In the genomic region with DNA sequence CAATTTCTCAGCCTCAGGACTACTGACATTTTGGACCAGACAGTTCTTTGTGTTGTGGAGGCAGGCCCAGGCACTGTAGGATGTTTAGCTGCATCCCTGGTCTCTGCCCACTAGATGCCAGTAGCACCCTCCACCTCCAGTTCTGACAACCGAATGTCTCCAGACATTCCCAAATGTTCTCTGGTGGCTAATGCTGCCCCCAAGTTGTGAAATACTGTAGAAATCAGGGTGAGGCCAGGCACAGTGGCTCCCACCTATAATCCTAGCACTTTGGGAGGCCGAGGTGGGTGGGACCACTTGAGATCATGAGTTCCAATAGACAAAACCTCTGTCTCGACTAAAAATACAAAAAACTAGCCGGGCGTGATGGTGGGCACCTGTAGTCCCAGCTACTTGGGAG, we compare ENCODE assay signal across 8 cellular contexts. TPM values are rescaled to one million over a fixed set of nuclear protein-coding genes. Genes with fewer than 3 reads are reported as not detected.
A peak's percentile ranks its signal among the peaks of the same experiment; 100 is the strongest.
DNase-seq lines count a peak whose midpoint lies in the region; ATAC-seq, FAIRE-seq and TF ChIP-seq lines count a peak whose summit lies in the region.

No MANE protein-coding gene starts in this region.

- peak; percentile 33 for DNase-seq in activated CD4-positive, alpha-beta T cell treated with anti-CD3 and anti-CD28 coated beads for 36 hours
- no peak for DNase-seq in activated CD4-positive, alpha-beta T cell treated with anti-CD3 and anti-CD28 coated beads, Interleukin-2, amount 50 U/mL, for 48 hours
- DNase-seq in fibroblast of villous mesenchyme (ENCODE audit: low read depth), result peak; percentile 77
- peak in 2 of 6 donors; percentile 12 to 26 for DNase-seq in pancreas
- DNase-seq in NCI-H1092 (lab: John Stamatoyannopoulos, UW), result no peak
- no peak for DNase-seq in stimulated activated CD4-positive, alpha-beta T cell treated with anti-CD3 and anti-CD28 coated beads, Interleukin-12 subunit alpha, Interleukin-12 subunit beta, amount 100 ng/mL, for 4 hours

- H3K4me1 ChIP-seq in pancreas, result peaks cover 0 to 11% (median 6%) of the 10 kb centered on the region in 3 donors

- no peaks in the 10 kb centered on the region for H3K9me3 ChIP-seq in pancreas

- peak overlapping the region; percentile 72 for H3K27ac Mint-ChIP-seq in activated CD4-positive, alpha-beta T cell treated with anti-CD3 and anti-CD28 coated beads for 36 hours

- WGBS in pancreas, 2 donors, result 73 to 77% methylated on average over 5 of the region's 5 CpGs

- peaks cover 95% of the 10 kb centered on the region for H3K36me3 Mint-ChIP-seq in activated CD4-positive, alpha-beta T cell treated with anti-CD3 and anti-CD28 coated beads for 36 hours (ENCODE audit: low read depth)

- peaks cover 81% of the 10 kb centered on the region for H3K4me1 Mint-ChIP-seq in activated CD4-positive, alpha-beta T cell treated with anti-CD3 and anti-CD28 coated beads for 36 hours

- CTCF ChIA-PET in activated CD4-positive, alpha-beta T cell treated with anti-CD3 and anti-CD28 coated beads for 36 hours (lab: Charles Lee), result interaction anchor here (0.6 to 1.4 kb wide), 4 partner anchors 17 to 31 kb away, joined by 3 read pairs; no protein-coding TSS in a partner anchor

- peaks cover 8 to 65% (median 30%) of the 10 kb centered on the region in 3 donors for H3K36me3 ChIP-seq in pancreas

- H3K27me3 ChIP-seq in pancreas, result no peaks in the 10 kb centered on the region

- H3K27me3 Mint-ChIP-seq in activated CD4-positive, alpha-beta T cell treated with anti-CD3 and anti-CD28 coated beads for 36 hours, result no peaks in the 10 kb centered on the region

- TF ChIP-seq CTCF in VCaP (conservative IDR thresholded peaks at IDR 0.05) (peak; percentile 69), fibroblast of villous mesenchyme (IDR thresholded peaks at IDR 0.05; ENCODE audit: insufficient read depth, low read depth, low read length) (peak; percentile 78), pancreas (IDR thresholded peaks at IDR 0.05) (peak in 1 of 4 donors; percentile 26)

- no peak overlapping the region for H3K4me3 Mint-ChIP-seq in activated CD4-positive, alpha-beta T cell treated with anti-CD3 and anti-CD28 coated beads for 36 hours

- FAIRE-seq in pancreas (lab: Jason Lieb, UNC), result no peak

- intact Hi-C loops in activated CD4-positive, alpha-beta T cell treated with anti-CD3 and anti-CD28 coated beads for 36 hours (cut with DNase I, micrococcal nuclease), result loop anchor here in 1 of 2 experiments (10.0 kb wide), 1 partner anchor 184 kb away; a partner anchor contains a TSS
- intact Hi-C loops in pancreas (cut with DNase I), result no loop called here

- POLR2A ChIA-PET in activated CD4-positive, alpha-beta T cell treated with anti-CD3 and anti-CD28 coated beads for 36 hours (lab: Charles Lee), result interaction anchor here (0.6 to 2.1 kb wide), 3 partner anchors 9 to 63 kb away, joined by 3 to 6 read pairs (median 4); no protein-coding TSS in a partner anchor

- 0 out of 2 replicates have a peak overlapping the region, but pooled peaks have one; percentile 5 for H3K27ac ChIP-seq in VCaP
- H3K27ac ChIP-seq in pancreas, result no peak overlapping the region

- H3K4me3 ChIP-seq in fibroblast of villous mesenchyme (ENCODE audit: low read depth, low read length), result no peak overlapping the region
- no peak overlapping the region for H3K4me3 ChIP-seq in pancreas

- no peaks in the 10 kb centered on the region for H3K9me3 Mint-ChIP-seq in activated CD4-positive, alpha-beta T cell treated with anti-CD3 and anti-CD28 coated beads for 36 hours (ENCODE audit: low read depth)

- peak; percentile 42 for ATAC-seq in activated CD4-positive, alpha-beta T cell treated with anti-CD3 and anti-CD28 coated beads for 36 hours
- ATAC-seq in pancreas (peak in 3 of 4 donors; percentile 55 to 63 (median 61)), GM18502 (IDR thresholded peaks at IDR 0.05; ENCODE audit: poor library complexity, unreplicated experiment) (no peak)

RNA-seq across cellular contexts. Expression of a gene that starts 18.2 kb away (rescaled TPM):
- total RNA-seq in activated CD4-positive, alpha-beta T cell treated with anti-CD3 and anti-CD28 coated beads for 36 hours, result 100 to 1,000 TPM; 410 to 466 TPM
- total RNA-seq in fibroblast of villous mesenchyme (152 and 203 TPM in 2 replicates), pancreas (100 to 1,000 TPM in 1 of 6 donors, 10 to 100 TPM in 5; 51.9 to 103 (median 84.5) TPM)
- polyA plus RNA-seq in pancreas, result 10 to 100 TPM; 26.5 to 56.8 TPM

RNA-seq across cellular contexts. Expression of a gene that starts 19.4 kb away (rescaled TPM):
- not detected for total RNA-seq in activated CD4-positive, alpha-beta T cell treated with anti-CD3 and anti-CD28 coated beads for 36 hours
- not detected in 2 replicates for total RNA-seq in fibroblast of villous mesenchyme
- total RNA-seq in pancreas, result under 1 TPM in 1 of 6 donors, not detected in 5; 0.31 TPM
- polyA plus RNA-seq in pancreas, result under 1 TPM in 1 of 2 donors, not detected in 1; 0.28 TPM

RNA-seq across cellular contexts. Expression of a gene that starts 46.1 kb away (rescaled TPM):
- total RNA-seq in activated CD4-positive, alpha-beta T cell treated with anti-CD3 and anti-CD28 coated beads for 36 hours, result 1 to 10 TPM; 1.8 to 2.3 TPM
- total RNA-seq in fibroblast of villous mesenchyme (2.6 TPM in 2 replicates), pancreas (1 to 10 TPM in 5 of 6 donors, under 1 TPM in 1; 0.85 to 3.0 (median 1.7) TPM)
- polyA plus RNA-seq in pancreas, result 1 to 10 TPM; 2.2 to 5.0 TPM

Comparison
In these comparisons a context has a peak if more than half of its experiments do, and no peak if none do; other contexts are left out.
1. DNase-seq: peak in activated CD4-positive, alpha-beta T cell treated with anti-CD3 and anti-CD28 coated beads for 36 hours (single experiment) and fibroblast of villous mesenchyme (single experiment); none in activated CD4-positive, alpha-beta T cell treated with anti-CD3 and anti-CD28 coated beads, Interleukin-2, amount 50 U/mL, for 48 hours (0 of 2), NCI-H1092 (single experiment) and stimulated activated CD4-positive, alpha-beta T cell treated with anti-CD3 and anti-CD28 coated beads, Interleukin-12 subunit alpha, Interleukin-12 subunit beta, amount 100 ng/mL, for 4 hours (single experiment).